ENCODE assay signal across 23 cellular contexts in the genomic region with DNA sequence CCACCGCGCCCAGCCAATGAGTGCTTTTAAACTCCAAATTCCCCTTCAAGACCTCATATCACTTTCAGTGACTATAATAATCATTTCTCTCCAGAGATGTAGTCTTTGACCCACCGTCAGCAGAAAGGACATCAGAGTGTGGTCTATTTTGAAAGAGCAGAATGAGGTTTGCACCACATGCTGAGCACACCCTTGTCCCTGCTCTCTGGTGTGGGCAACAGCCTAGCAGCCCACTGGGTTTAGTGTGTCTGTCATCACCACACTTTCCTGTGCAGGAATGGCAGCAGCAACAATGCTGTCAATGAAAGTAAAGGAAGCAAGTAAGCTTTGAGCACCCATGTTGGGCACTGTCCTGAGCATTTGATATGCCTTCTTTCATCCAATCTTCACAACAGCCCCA.
DNase-seq lines count a peak whose midpoint lies in the region; ATAC-seq and TF ChIP-seq lines count a peak whose summit lies in the region.
"Had no signal": no experiment of that assay in that cellular context is flagged by ENCODE, and none has a peak within 500 bp of the region (broad histone marks: within the 10 kb centered on the region; RNA-seq: fewer than 3 reads in every experiment).

No MANE protein-coding gene starts in this region.

- peak; percentile 10 for ATAC-seq in activated naive CD8-positive, alpha-beta T cell treated with anti-CD3 and anti-CD28 coated beads, Interleukin-2, amount 10 ng/mL, durations not matched to agents 7 days and 5 days (ENCODE audit: low read depth)
- peak; percentile 18 for ATAC-seq in activated CD8-positive, alpha-beta T cell treated with anti-CD3 and anti-CD28 coated beads for 36 hours
- peak; percentile 14 for ATAC-seq in naive thymus-derived CD4-positive, alpha-beta T cell
- peak; percentile 89 for ATAC-seq in stimulated activated naive CD8-positive, alpha-beta T cell treated with anti-CD3 and anti-CD28 coated beads, Interleukin-15, amount 100 ng/mL, for 72 hours
- no peak for ATAC-seq in HG03442 (IDR thresholded peaks at IDR 0.05; ENCODE audit: unreplicated experiment)
- ATAC-seq: A549 had no signal

- no peaks in the 10 kb centered on the region for H3K27me3 Mint-ChIP-seq in activated naive CD8-positive, alpha-beta T cell treated with anti-CD3 and anti-CD28 coated beads, Interleukin-2, amount 10 ng/mL, durations not matched to agents 7 days and 5 days
- H3K27me3 Mint-ChIP-seq in activated naive CD8-positive, alpha-beta T cell treated with anti-CD3 and anti-CD28 coated beads for 36 hours = no peaks in the 10 kb centered on the region
- H3K27me3 Mint-ChIP-seq in activated CD8-positive, alpha-beta T cell treated with anti-CD3 and anti-CD28 coated beads for 36 hours = no peaks in the 10 kb centered on the region
- H3K27me3 Mint-ChIP-seq in naive thymus-derived CD4-positive, alpha-beta T cell = peaks cover 0 to 11% (median 0%) of the 10 kb centered on the region in 5 donors
- H3K27me3 Mint-ChIP-seq in stimulated activated naive CD8-positive, alpha-beta T cell treated with anti-CD3 and anti-CD28 coated beads, Interleukin-15, amount 100 ng/mL, for 72 hours = no peaks in the 10 kb centered on the region
- peaks cover 3% of the 10 kb centered on the region for H3K27me3 Mint-ChIP-seq in endothelial cell (ENCODE audit: unreplicated experiment)
- no peaks in the 10 kb centered on the region for H3K27me3 Mint-ChIP-seq in CD4-positive, alpha-beta memory T cell
- H3K27me3 Mint-ChIP-seq: CD4-positive, CD25-positive, alpha-beta regulatory T cell had no signal

- no peak for DNase-seq in activated naive CD8-positive, alpha-beta T cell treated with anti-CD3 and anti-CD28 coated beads, Interleukin-2, amount 10 ng/mL, durations not matched to agents 7 days and 5 days
- no peak for DNase-seq in activated naive CD8-positive, alpha-beta T cell treated with anti-CD3 and anti-CD28 coated beads for 36 hours
- peak; percentile 35 for DNase-seq in activated CD8-positive, alpha-beta T cell treated with anti-CD3 and anti-CD28 coated beads for 36 hours
- DNase-seq in naive thymus-derived CD4-positive, alpha-beta T cell = no peak
- DNase-seq in stimulated activated naive CD8-positive, alpha-beta T cell treated with anti-CD3 and anti-CD28 coated beads, Interleukin-15, amount 100 ng/mL, for 72 hours = peak in 1 of 2 donors; percentile 72
- DNase-seq in endothelial cell (ENCODE audit: low spot score) = no peak
- DNase-seq in CD4-positive, alpha-beta memory T cell = no peak
- DNase-seq: Caco-2; CD4-positive, CD25-positive, alpha-beta regulatory T cell; DMS 273 treated with DMSO at 0.1 percent for 48 hours; DMS79 treated with DMSO at 0.1 percent for 48 hours; H7; NCI-H1092 treated with DMSO at 0.1 percent for 48 hours; NCI-H1436 treated with DMSO at 0.1 percent for 48 hours; NCI-H1930; NCI-H2227 treated with DMSO at 0.1 percent for 48 hours; NCI-H510A; NCI-H748 treated with DMSO at 0.1 percent for 48 hours; Peyer's patch had no signal

- TF ChIP-seq CTCF in activated CD8-positive, alpha-beta T cell treated with anti-CD3 and anti-CD28 coated beads for 36 hours (IDR thresholded peaks at IDR 0.05) = no peak
- no peak for TF ChIP-seq CTCF in endothelial cell (IDR thresholded peaks at IDR 0.05; ENCODE audit: unreplicated experiment)

- no peaks in the 10 kb centered on the region for H3K27me3 ChIP-seq in naive thymus-derived CD4-positive, alpha-beta T cell (ENCODE audit: control insufficient read depth in 2 of 2, insufficient read depth in 2 of 2, low read length in 2 of 2)
- no peaks in the 10 kb centered on the region for H3K27me3 ChIP-seq in CD4-positive, alpha-beta memory T cell (ENCODE audit: insufficient read depth, low read length)
- H3K27me3 ChIP-seq: Peyer's patch, SJSA1 had no signal

- H3K4me3 ChIP-seq in naive thymus-derived CD4-positive, alpha-beta T cell (ENCODE audit: low read length) = no peak overlapping the region
- no peak overlapping the region for H3K4me3 ChIP-seq in CD4-positive, alpha-beta memory T cell (ENCODE audit: low read length in 2 of 2)
- H3K4me3 ChIP-seq: A549, Peyer's patch, SJSA1 had no signal

- no peaks in the 10 kb centered on the region for H3K36me3 ChIP-seq in naive thymus-derived CD4-positive, alpha-beta T cell (ENCODE audit: control insufficient read depth in 2 of 3, insufficient read depth in 3 of 3, low read length in 3 of 3)
- no peaks in the 10 kb centered on the region for H3K36me3 ChIP-seq in CD4-positive, alpha-beta memory T cell (ENCODE audit: insufficient read depth, low read length)
- H3K36me3 ChIP-seq: Peyer's patch, SJSA1 had no signal

- peaks cover 2% of the 10 kb centered on the region for H3K9me3 Mint-ChIP-seq in activated naive CD8-positive, alpha-beta T cell treated with anti-CD3 and anti-CD28 coated beads, Interleukin-2, amount 10 ng/mL, durations not matched to agents 7 days and 5 days
- peaks cover 3% of the 10 kb centered on the region for H3K9me3 Mint-ChIP-seq in activated naive CD8-positive, alpha-beta T cell treated with anti-CD3 and anti-CD28 coated beads for 36 hours
- peaks cover 4% of the 10 kb centered on the region for H3K9me3 Mint-ChIP-seq in activated CD8-positive, alpha-beta T cell treated with anti-CD3 and anti-CD28 coated beads for 36 hours
- H3K9me3 Mint-ChIP-seq in naive thymus-derived CD4-positive, alpha-beta T cell = peaks cover 0 to 10% (median 0%) of the 10 kb centered on the region in 11 donors
- peaks cover 7 to 10% of the 10 kb centered on the region in 2 donors for H3K9me3 Mint-ChIP-seq in stimulated activated naive CD8-positive, alpha-beta T cell treated with anti-CD3 and anti-CD28 coated beads, Interleukin-15, amount 100 ng/mL, for 72 hours
- H3K9me3 Mint-ChIP-seq in endothelial cell (ENCODE audit: unreplicated experiment) = no peaks in the 10 kb centered on the region
- peaks cover 0 to 2% (median 0%) of the 10 kb centered on the region in 8 donors for H3K9me3 Mint-ChIP-seq in CD4-positive, alpha-beta memory T cell

- no peaks in the 10 kb centered on the region for H3K9me3 ChIP-seq in naive thymus-derived CD4-positive, alpha-beta T cell (ENCODE audit: control insufficient read depth in 2 of 3, low read length in 3 of 3)
- H3K9me3 ChIP-seq in CD4-positive, alpha-beta memory T cell (ENCODE audit: control insufficient read depth in 1 of 2, low read length in 2 of 2) = no peaks in the 10 kb centered on the region
- H3K9me3 ChIP-seq: A549, Caco-2, Peyer's patch, SJSA1 had no signal

- peaks cover 84% of the 10 kb centered on the region for H3K4me1 Mint-ChIP-seq in activated naive CD8-positive, alpha-beta T cell treated with anti-CD3 and anti-CD28 coated beads, Interleukin-2, amount 10 ng/mL, durations not matched to agents 7 days and 5 days
- peaks cover 49% of the 10 kb centered on the region for H3K4me1 Mint-ChIP-seq in activated naive CD8-positive, alpha-beta T cell treated with anti-CD3 and anti-CD28 coated beads for 36 hours
- peaks cover 63% of the 10 kb centered on the region for H3K4me1 Mint-ChIP-seq in activated CD8-positive, alpha-beta T cell treated with anti-CD3 and anti-CD28 coated beads for 36 hours (ENCODE audit: low read depth)
- peaks cover 17 to 80% (median 54%) of the 10 kb centered on the region in 7 donors for H3K4me1 Mint-ChIP-seq in naive thymus-derived CD4-positive, alpha-beta T cell
- peaks cover 84% of the 10 kb centered on the region for H3K4me1 Mint-ChIP-seq in stimulated activated naive CD8-positive, alpha-beta T cell treated with anti-CD3 and anti-CD28 coated beads, Interleukin-15, amount 100 ng/mL, for 72 hours
- H3K4me1 Mint-ChIP-seq in endothelial cell (ENCODE audit: unreplicated experiment) = peaks cover 6% of the 10 kb centered on the region
- peaks cover 8 to 54% (median 35%) of the 10 kb centered on the region in 4 donors for H3K4me1 Mint-ChIP-seq in CD4-positive, alpha-beta memory T cell
- H3K4me1 Mint-ChIP-seq: B cell had no signal

- CTCF ChIA-PET in activated CD8-positive, alpha-beta T cell treated with anti-CD3 and anti-CD28 coated beads for 36 hours (lab: Charles Lee) = interaction anchor here (1.4 kb wide), 1 partner anchor 13 kb away, joined by 3 read pairs; no protein-coding TSS in a partner anchor
- CTCF ChIA-PET in naive thymus-derived CD4-positive, alpha-beta T cell (lab: Charles Lee) = no interaction called here
- CTCF ChIA-PET in CD4-positive, alpha-beta memory T cell (lab: Charles Lee; ENCODE audit: partially characterized antibody) = no interaction called here

- POLR2A ChIA-PET in activated naive CD8-positive, alpha-beta T cell treated with anti-CD3 and anti-CD28 coated beads, Interleukin-2, amount 10 ng/mL, durations not matched to agents 7 days and 5 days (lab: Charles Lee) = interaction anchor here (1.0 to 4.2 kb wide), 3 partner anchors 15 to 32 kb away, joined by 3 to 24 read pairs (median 6); no protein-coding TSS in a partner anchor
- POLR2A ChIA-PET in activated CD8-positive, alpha-beta T cell treated with anti-CD3 and anti-CD28 coated beads for 36 hours (lab: Charles Lee) = interaction anchor here (1.1 kb wide), 1 partner anchor 15 kb away, joined by 4 read pairs; no protein-coding TSS in a partner anchor
- POLR2A ChIA-PET in naive thymus-derived CD4-positive, alpha-beta T cell (lab: Charles Lee) = interaction anchor here (0.9 to 1.6 kb wide), 3 partner anchors 13 to 17 kb away, joined by 3 read pairs; no protein-coding TSS in a partner anchor
- POLR2A ChIA-PET in CD4-positive, alpha-beta memory T cell (lab: Charles Lee; ENCODE audit: partially characterized antibody) = interaction anchor here (1.5 kb wide), 1 partner anchor 23 kb away, joined by 3 read pairs; no protein-coding TSS in a partner anchor

- no peak overlapping the region for H3K27ac ChIP-seq in naive thymus-derived CD4-positive, alpha-beta T cell (ENCODE audit: low read depth, low read length)
- H3K27ac ChIP-seq in CD4-positive, alpha-beta memory T cell (ENCODE audit: low read depth, low read length) = no peak overlapping the region
- H3K27ac ChIP-seq: A549, Peyer's patch, SJSA1 had no signal

- H3K36me3 Mint-ChIP-seq in activated naive CD8-positive, alpha-beta T cell treated with anti-CD3 and anti-CD28 coated beads, Interleukin-2, amount 10 ng/mL, durations not matched to agents 7 days and 5 days = peaks cover 43% of the 10 kb centered on the region
- no peaks in the 10 kb centered on the region for H3K36me3 Mint-ChIP-seq in activated naive CD8-positive, alpha-beta T cell treated with anti-CD3 and anti-CD28 coated beads for 36 hours
- H3K36me3 Mint-ChIP-seq in activated CD8-positive, alpha-beta T cell treated with anti-CD3 and anti-CD28 coated beads for 36 hours (ENCODE audit: low read depth) = no peaks in the 10 kb centered on the region
- peaks cover 0 to 48% (median 0%) of the 10 kb centered on the region in 5 donors for H3K36me3 Mint-ChIP-seq in naive thymus-derived CD4-positive, alpha-beta T cell
- no peaks in the 10 kb centered on the region for H3K36me3 Mint-ChIP-seq in endothelial cell (ENCODE audit: low read depth, unreplicated experiment)
- no peaks in the 10 kb centered on the region for H3K36me3 Mint-ChIP-seq in CD4-positive, alpha-beta memory T cell

- peak overlapping the region; percentile 29 for H3K4me3 Mint-ChIP-seq in activated naive CD8-positive, alpha-beta T cell treated with anti-CD3 and anti-CD28 coated beads, Interleukin-2, amount 10 ng/mL, durations not matched to agents 7 days and 5 days
- no peak overlapping the region for H3K4me3 Mint-ChIP-seq in activated naive CD8-positive, alpha-beta T cell treated with anti-CD3 and anti-CD28 coated beads for 36 hours
- no peak overlapping the region for H3K4me3 Mint-ChIP-seq in activated CD8-positive, alpha-beta T cell treated with anti-CD3 and anti-CD28 coated beads for 36 hours
- H3K4me3 Mint-ChIP-seq in naive thymus-derived CD4-positive, alpha-beta T cell = no peak overlapping the region
- peak overlapping the region in 1 of 2 donors; percentile 56 for H3K4me3 Mint-ChIP-seq in stimulated activated naive CD8-positive, alpha-beta T cell treated with anti-CD3 and anti-CD28 coated beads, Interleukin-15, amount 100 ng/mL, for 72 hours
- H3K4me3 Mint-ChIP-seq in endothelial cell (ENCODE audit: unreplicated experiment) = no peak overlapping the region
- H3K4me3 Mint-ChIP-seq in CD4-positive, alpha-beta memory T cell = peak overlapping the region in 1 of 8 donors; percentile 35
- H3K4me3 Mint-ChIP-seq: B cell; CD4-positive, CD25-positive, alpha-beta regulatory T cell had no signal

- H3K27ac Mint-ChIP-seq in activated naive CD8-positive, alpha-beta T cell treated with anti-CD3 and anti-CD28 coated beads, Interleukin-2, amount 10 ng/mL, durations not matched to agents 7 days and 5 days = peak overlapping the region; percentile 91
- H3K27ac Mint-ChIP-seq in activated naive CD8-positive, alpha-beta T cell treated with anti-CD3 and anti-CD28 coated beads for 36 hours = no peak overlapping the region
- peak overlapping the region; percentile 44 for H3K27ac Mint-ChIP-seq in activated CD8-positive, alpha-beta T cell treated with anti-CD3 and anti-CD28 coated beads for 36 hours
- H3K27ac Mint-ChIP-seq in naive thymus-derived CD4-positive, alpha-beta T cell = peak overlapping the region in 2 of 9 donors; percentile 32 to 59
- H3K27ac Mint-ChIP-seq in stimulated activated naive CD8-positive, alpha-beta T cell treated with anti-CD3 and anti-CD28 coated beads, Interleukin-15, amount 100 ng/mL, for 72 hours = peak overlapping the region; percentile 5 to 9
- H3K27ac Mint-ChIP-seq in endothelial cell (ENCODE audit: unreplicated experiment) = no peak overlapping the region
- no peak overlapping the region for H3K27ac Mint-ChIP-seq in CD4-positive, alpha-beta memory T cell
- H3K27ac Mint-ChIP-seq: B cell; CD4-positive, CD25-positive, alpha-beta regulatory T cell had no signal

- intact Hi-C loops in activated CD8-positive, alpha-beta T cell treated with anti-CD3 and anti-CD28 coated beads for 36 hours (cut with micrococcal nuclease) = no loop called here
- intact Hi-C loops in naive thymus-derived CD4-positive, alpha-beta T cell (cut with micrococcal nuclease) = no loop called here
- intact Hi-C loops in CD4-positive, alpha-beta memory T cell (cut with micrococcal nuclease) = no loop called here

- peaks cover 20 to 43% of the 10 kb centered on the region in 2 donors for H3K4me1 ChIP-seq in naive thymus-derived CD4-positive, alpha-beta T cell (ENCODE audit: control insufficient read depth in 2 of 2, insufficient read depth in 2 of 2, low read length in 2 of 2)
- peaks cover 45% of the 10 kb centered on the region for H3K4me1 ChIP-seq in CD4-positive, alpha-beta memory T cell (ENCODE audit: insufficient read depth, low read length)
- H3K4me1 ChIP-seq: A549, Peyer's patch, SJSA1 had no signal

Comparison
In these comparisons a context has a peak if more than half of its experiments do, and no peak if none do; other contexts are left out.
1. H3K27ac Mint-ChIP-seq: peak in activated naive CD8-positive, alpha-beta T cell treated with anti-CD3 and anti-CD28 coated beads, Interleukin-2, amount 10 ng/mL, durations not matched to agents 7 days and 5 days (single experiment), activated CD8-positive, alpha-beta T cell treated with anti-CD3 and anti-CD28 coated beads for 36 hours (single experiment) and stimulated activated naive CD8-positive, alpha-beta T cell treated with anti-CD3 and anti-CD28 coated beads, Interleukin-15, amount 100 ng/mL, for 72 hours (2 of 2); none in activated naive CD8-positive, alpha-beta T cell treated with anti-CD3 and anti-CD28 coated beads for 36 hours (single experiment), endothelial cell (single experiment) and CD4-positive, alpha-beta memory T cell (0 of 7).